ENCODE assay signal across 1 cellular context in genomic region chr13:77698211-77699058, GRCh38.
A peak's percentile ranks its signal among the peaks of the same experiment; 100 is the strongest.
TF ChIP-seq lines count a peak whose summit lies in the region.

No MANE protein-coding gene starts in this region.

TF ChIP-seq in HEK293, 187 proteins besides CTCF, POLR2A, EP300 and RAD21 (continued from another document):
- peak; percentile 74 for TF ChIP-seq ZBTB17 (tag by site-specific recombination; IDR thresholded peaks at IDR 0.05)
- TF ChIP-seq SP2 (tag by site-specific recombination; IDR thresholded peaks at IDR 0.05): peak; percentile 48
- TF ChIP-seq ZNF629 (tag by site-specific recombination; IDR thresholded peaks at IDR 0.05): 0 out of 2 replicates have a peak, but pooled peaks have one; percentile 9
- TF ChIP-seq ZBTB26 (tag by site-specific recombination; optimal IDR thresholded peaks at IDR 0.05): peak; percentile 15
- TF ChIP-seq ZNF518A (tag by site-specific recombination; conservative IDR thresholded peaks at IDR 0.05; ENCODE audit: low read depth): no peak
- TF ChIP-seq ZNF148 (tag by site-specific recombination; IDR thresholded peaks at IDR 0.05; ENCODE audit: borderline replicate concordance): no peak
- no peak for TF ChIP-seq ZNF16 (tag by site-specific recombination; IDR thresholded peaks at IDR 0.05; ENCODE audit: low read depth)
- TF ChIP-seq ZNF140 (tag by site-specific recombination; IDR thresholded peaks at IDR 0.05): peak; percentile 20; the same call in 1 of the 2 replicates
- TF ChIP-seq ZNF600 (tag by site-specific recombination; IDR thresholded peaks at IDR 0.05): peak; percentile 59
- no peak for TF ChIP-seq ZNF654 (tag by site-specific recombination; IDR thresholded peaks at IDR 0.05; ENCODE audit: low read depth)
- no peak for TF ChIP-seq MEIS1 (CRISPR knock-in tag; IDR thresholded peaks at IDR 0.05; ENCODE audit: borderline replicate concordance)
- no peak for TF ChIP-seq AEBP2 (tag by site-specific recombination; IDR thresholded peaks at IDR 0.05; ENCODE audit: borderline replicate concordance)
- TF ChIP-seq ZBTB44 (tag by site-specific recombination; IDR thresholded peaks at IDR 0.05): no peak
- 0 out of 2 replicates have a peak, but pooled peaks have one; percentile 49 for TF ChIP-seq TRIM28 (IDR thresholded peaks at IDR 0.05; ENCODE audit: borderline replicate concordance, low read length)
- no peak for TF ChIP-seq ZNF530 (tag by site-specific recombination; IDR thresholded peaks at IDR 0.05; ENCODE audit: low read depth)
- no peak for TF ChIP-seq ZNF670 (tag by site-specific recombination; IDR thresholded peaks at IDR 0.05; ENCODE audit: low read depth)
- TF ChIP-seq GLIS1 (tag by site-specific recombination; IDR thresholded peaks at IDR 0.05): peak; percentile 31; the same call in 1 of the 2 replicates
TF ChIP-seq in HEK293: peak in this region for 16.
